ENCODE assay signal across 9 cellular contexts in the genomic region with DNA sequence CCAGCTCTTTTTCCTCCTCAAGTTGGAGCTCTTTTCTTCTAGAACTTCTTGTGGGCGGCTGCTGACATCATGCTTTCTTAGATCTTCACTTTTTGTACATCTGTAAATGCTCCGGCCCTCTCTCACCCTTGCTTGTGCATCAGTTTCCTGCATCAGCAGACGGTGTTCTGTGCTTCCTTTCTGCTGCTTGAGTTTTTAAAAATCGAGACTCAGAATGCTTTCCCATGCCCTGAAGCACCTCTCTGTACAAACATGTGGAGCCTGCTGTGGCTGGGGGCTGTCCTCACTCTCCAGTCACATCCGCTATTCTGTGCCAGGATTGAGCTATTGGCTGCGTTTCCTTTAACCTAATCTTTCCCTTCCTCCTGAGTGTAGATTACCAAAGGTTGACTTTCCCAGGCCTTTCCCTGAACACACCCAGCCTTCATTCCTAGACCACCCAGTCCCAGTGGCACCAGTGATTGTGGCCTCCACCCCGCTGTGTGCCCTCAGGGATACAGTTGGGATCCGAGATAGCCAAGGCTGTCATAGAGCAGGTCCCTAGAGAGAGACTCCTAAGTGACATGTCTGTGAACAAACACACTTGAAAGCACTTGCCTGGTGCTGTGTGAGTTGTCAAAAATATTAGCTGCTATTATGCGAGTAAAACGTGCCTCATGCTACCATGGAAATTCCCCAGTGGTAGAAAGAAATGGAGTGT. TPM values are rescaled to one million over a fixed set of nuclear protein-coding genes. Genes with fewer than 3 reads are reported as not detected.
DNase-seq lines count a peak whose midpoint lies in the region; ATAC-seq, FAIRE-seq and TF ChIP-seq lines count a peak whose summit lies in the region.
"Had no signal": no experiment of that assay in that cellular context is flagged by ENCODE, and none has a peak within 500 bp of the region (broad histone marks: within the 10 kb centered on the region; RNA-seq: fewer than 3 reads in every experiment).

No MANE protein-coding gene starts in this region.

- DNase-seq in GM19239 (ENCODE audit: insufficient read length, low spot score) (no peak), glomerular endothelial cell (ENCODE audit: extremely low read depth, low read depth, low spot score) (peak; percentile 92), colonic mucosa (no peak), tibial nerve (ENCODE audit: low spot score in 2 of 2) (no peak), NCI-H1105 (lab: John Stamatoyannopoulos, UW) (no peak)
- peak; percentile 36 to 46 for DNase-seq in activated T-cell treated with anti-CD3 and anti-CD28 coated beads, Interleukin-2, amount 50 U/mL, for 48 hours
- DNase-seq in stimulated activated CD4-positive, alpha-beta T cell treated with anti-CD3 and anti-CD28 coated beads, Interleukin-12 subunit alpha, Interleukin-12 subunit beta, amount 100 ng/mL, for 24 hours (ENCODE audit: low read depth in 2 of 2): peak; percentile 6 to 20

- no peak overlapping the region for H3K9ac ChIP-seq in colonic mucosa (ENCODE audit: low read depth in 2 of 2, low read length in 2 of 2)

- H3K9me3 ChIP-seq in colonic mucosa (no peaks in the 10 kb centered on the region), tibial nerve (no peaks in the 10 kb centered on the region)

- H3K27ac ChIP-seq in colonic mucosa (no peak overlapping the region), tibial nerve (peak overlapping the region in 2 of 4 donors; percentile 2 to 52)

- WGBS in tibial nerve, 2 donors: 48 to 52% methylated on average over 10 of the region's 10 CpGs

- H3K27me3 ChIP-seq in colonic mucosa: no peaks in the 10 kb centered on the region
- no peaks in the 10 kb centered on the region for H3K27me3 ChIP-seq in tibial nerve

- TF ChIP-seq CTCF in colonic mucosa (IDR thresholded peaks at IDR 0.05): no peak
- TF ChIP-seq CTCF in tibial nerve (IDR thresholded peaks at IDR 0.05): no peak

- no peaks in the 10 kb centered on the region for H3K4me1 ChIP-seq in colonic mucosa
- H3K4me1 ChIP-seq in tibial nerve: peaks cover 0 to 10% (median 5%) of the 10 kb centered on the region in 4 donors

- peak; percentile 73 for FAIRE-seq in GM19239 (lab: Jason Lieb, UNC)

- no peak for TF ChIP-seq EP300 in tibial nerve (IDR thresholded peaks at IDR 0.05)

- no peak for ATAC-seq in GM18517 (IDR thresholded peaks at IDR 0.05; ENCODE audit: unreplicated experiment)
- ATAC-seq: Panc1 had no signal

- H3K4me3 ChIP-seq in colonic mucosa: no peak overlapping the region
- no peak overlapping the region for H3K4me3 ChIP-seq in tibial nerve

- intact Hi-C loops in colonic mucosa (cut with DNase I): no loop called here

- TF ChIP-seq POLR2A in tibial nerve (IDR thresholded peaks at IDR 0.05): no peak

- H3K36me3 ChIP-seq in colonic mucosa (peaks cover 6% of the 10 kb centered on the region), tibial nerve (peaks cover 0 to 77% (median 4%) of the 10 kb centered on the region in 3 donors)

RNA-seq across cellular contexts. Expression of a gene that starts 41.9 kb away (rescaled TPM):
- total RNA-seq in glomerular endothelial cell (101 and 105 TPM in 2 replicates), colonic mucosa (10 to 100 TPM; 43.6 to 61.3 TPM), tibial nerve (100 to 1,000 TPM in 1 of 4 donors, 10 to 100 TPM in 3; 78.3 to 110 (median 89.3) TPM)

Comparison
In these comparisons a context has a peak if more than half of its experiments do, and no peak if none do; other contexts are left out.
1. DNase-seq: peak in activated T-cell treated with anti-CD3 and anti-CD28 coated beads, Interleukin-2, amount 50 U/mL, for 48 hours (2 of 2), glomerular endothelial cell (single experiment) and stimulated activated CD4-positive, alpha-beta T cell treated with anti-CD3 and anti-CD28 coated beads, Interleukin-12 subunit alpha, Interleukin-12 subunit beta, amount 100 ng/mL, for 24 hours (2 of 2); none in GM19239 (single experiment), colonic mucosa (single experiment), tibial nerve (0 of 2) and NCI-H1105 (single experiment).